Comparison of ENCODE assay signal across 8 cellular contexts in the genomic region with DNA sequence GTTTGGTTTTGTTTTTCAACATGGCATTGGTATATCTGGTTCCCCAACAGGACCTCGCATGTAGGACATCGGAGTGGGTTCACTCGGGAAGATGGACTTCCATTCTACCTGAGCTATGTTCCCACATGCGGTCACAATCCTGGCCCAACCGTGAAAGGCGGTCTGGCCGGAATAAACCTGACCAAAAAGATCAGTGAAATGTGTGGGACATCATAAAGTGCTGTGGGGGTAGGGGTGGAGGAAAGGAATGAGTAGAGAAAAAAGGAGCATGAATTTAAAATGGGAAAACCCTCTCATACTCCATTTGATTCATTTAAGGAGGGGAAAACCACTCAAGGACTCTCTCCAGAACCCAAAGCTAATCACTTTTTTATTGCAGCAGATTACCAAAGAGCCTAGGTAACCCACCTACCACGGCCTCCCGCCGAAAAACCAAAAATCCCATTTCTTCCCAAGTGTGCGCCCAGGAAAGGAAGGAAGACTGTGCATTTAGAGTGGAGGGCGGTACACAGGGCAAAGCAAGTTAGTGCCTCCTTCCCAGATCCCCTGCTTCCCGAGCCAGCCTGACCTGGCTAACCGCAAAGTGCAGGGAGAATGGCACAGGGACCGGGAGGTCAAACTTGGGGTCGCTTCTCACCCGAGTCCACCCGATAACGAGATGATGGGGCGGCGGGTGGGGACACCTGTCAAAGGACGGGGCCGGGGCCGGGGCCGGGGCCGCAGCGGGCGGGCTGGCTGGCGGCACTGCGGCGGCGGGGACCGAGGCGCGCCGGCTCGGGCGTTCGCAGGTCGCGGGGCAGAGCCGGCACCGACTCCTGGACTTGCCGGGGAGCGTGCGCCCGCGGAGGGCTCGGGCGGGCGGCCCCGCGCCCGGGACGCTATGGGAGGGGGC. TPM values are rescaled to one million over a fixed set of nuclear protein-coding genes. Genes with fewer than 3 reads are reported as not detected.
DNase-seq lines count a peak whose midpoint lies in the region; ATAC-seq and TF ChIP-seq lines count a peak whose summit lies in the region.

No MANE protein-coding gene starts in this region.

- ATAC-seq in GM19463 (IDR thresholded peaks at IDR 0.05; ENCODE audit: unreplicated experiment), result no peak

- DNase-seq in CD14-positive monocyte (ENCODE audit: low spot score) (no peak), MG63 (no peak), SKM-1 treated with dmso at 0.1 percent for 144 hours (lab: John Stamatoyannopoulos, UW; ENCODE audit: unreplicated experiment) (no peak), NCI-H774 (lab: John Stamatoyannopoulos, UW) (no peak), NCI-H1436 (lab: John Stamatoyannopoulos, UW) (no peak)

- no peak overlapping the region for H3K27ac ChIP-seq in ectodermal cell (ENCODE audit: insufficient read depth, low read depth, low read length, poor library complexity, severe bottlenecking)
- no peak overlapping the region for H3K27ac ChIP-seq in mucosa of rectum (ENCODE audit: low read depth in 2 of 2, low read length in 2 of 2)

- no peak overlapping the region for H3K9ac ChIP-seq in mucosa of rectum (ENCODE audit: low read depth in 1 of 2, low read length in 2 of 2)

- H3K27me3 ChIP-seq in MG63 (no peaks in the 10 kb centered on the region), ectodermal cell (ENCODE audit: control insufficient read depth, insufficient read depth, low read length, poor library complexity, severe bottlenecking) (peaks cover 18% of the 10 kb centered on the region), mucosa of rectum (ENCODE audit: control insufficient read depth in 2 of 2, insufficient read depth in 2 of 2, low read length in 2 of 2) (peaks cover 9 to 12% of the 10 kb centered on the region in 2 donors)

- 15 to 16% methylated on average over 55 of the region's 55 CpGs for WGBS in ectodermal cell, 2 experiments

- H3K4me3 ChIP-seq in MG63 (peak overlapping the region; percentile 22), ectodermal cell (ENCODE audit: insufficient read depth, low read depth, low read length) (peak overlapping the region; percentile 58), mucosa of rectum (ENCODE audit: low read length in 2 of 2) (peak overlapping the region; percentile 50 to 69)

- H3K36me3 ChIP-seq in MG63, result no peaks in the 10 kb centered on the region
- H3K36me3 ChIP-seq in ectodermal cell (ENCODE audit: control insufficient read depth, insufficient read depth, low read length), result no peaks in the 10 kb centered on the region
- H3K36me3 ChIP-seq in mucosa of rectum (ENCODE audit: control insufficient read depth in 2 of 2, insufficient read depth in 2 of 2, low read length in 2 of 2), result no peaks in the 10 kb centered on the region

- intact Hi-C loops in CD14-positive monocyte (cut with micrococcal nuclease), result no loop called here

- no peak for TF ChIP-seq CTCF in CD14-positive monocyte (IDR thresholded peaks at IDR 0.05)

- peak overlapping the region; percentile 72 to 82 for H3K4me3 Mint-ChIP-seq in CD14-positive monocyte

- H3K36me3 Mint-ChIP-seq in CD14-positive monocyte, result peaks cover 5 to 13% of the 10 kb centered on the region in 2 donors

- H3K4me1 ChIP-seq in ectodermal cell (ENCODE audit: control insufficient read depth, insufficient read depth, low read length) (peaks cover 7% of the 10 kb centered on the region), mucosa of rectum (ENCODE audit: control insufficient read depth in 2 of 2, insufficient read depth in 2 of 2, low read length in 2 of 2) (peaks cover 2 to 4% of the 10 kb centered on the region in 2 donors)

- H3K9me3 Mint-ChIP-seq in CD14-positive monocyte, result peaks cover 0 to 14% (median 7%) of the 10 kb centered on the region in 7 donors

- peaks cover 13% of the 10 kb centered on the region for H3K4me1 Mint-ChIP-seq in CD14-positive monocyte

- peaks cover 53 to 66% (median 59%) of the 10 kb centered on the region in 3 donors for H3K27me3 Mint-ChIP-seq in CD14-positive monocyte (ENCODE audit: low read depth in 3 of 3)

- H3K9me3 ChIP-seq in MG63 (no peaks in the 10 kb centered on the region), ectodermal cell (ENCODE audit: control insufficient read depth, low read length) (no peaks in the 10 kb centered on the region), mucosa of rectum (ENCODE audit: control insufficient read depth in 2 of 2, low read length in 2 of 2) (no peaks in the 10 kb centered on the region)

- H3K27ac Mint-ChIP-seq in CD14-positive monocyte, result no peak overlapping the region

RNA-seq across cellular contexts. Expression of gene TMEM150C, which starts 0.7 kb away (rescaled TPM):
- polyA plus RNA-seq in CD14-positive monocyte, result not detected
- total RNA-seq in MG63 (2014; rRNA removed; shearing (Covaris generic); ENCODE audit: low replicate concordance), result 0.57 and 0.76 TPM in 2 replicates
- 5.1 TPM for polyA plus RNA-seq in ectodermal cell (2013, experiment 1 of 4)
- 4.0 TPM for polyA plus RNA-seq in ectodermal cell (2013, experiment 2 of 4)
- 4.4 TPM for polyA plus RNA-seq in ectodermal cell (2013, experiment 3 of 4)
- 5.2 TPM for polyA plus RNA-seq in ectodermal cell (2013, experiment 4 of 4)
